13 cellular contexts compared by ENCODE assay signal in the genomic region with DNA sequence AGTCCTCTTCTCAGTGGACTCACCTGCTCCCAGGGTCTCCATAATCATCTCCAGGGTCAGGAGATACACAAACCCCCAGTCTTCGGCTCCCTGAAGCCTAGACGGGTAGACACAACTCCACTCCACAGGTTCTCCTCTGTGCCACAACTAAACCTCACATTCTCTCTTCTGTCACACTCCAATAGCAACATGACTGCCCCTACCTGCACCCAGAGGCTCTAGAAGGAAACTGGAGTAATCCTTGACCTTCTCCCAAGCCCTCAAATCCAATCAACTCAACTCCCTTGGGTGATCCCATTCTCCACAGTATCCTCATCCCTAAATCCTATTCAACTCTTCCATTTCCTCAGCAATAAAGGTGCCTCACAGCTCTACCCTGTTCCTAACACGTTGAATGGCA. TPM values are rescaled to one million over a fixed set of nuclear protein-coding genes. Genes with fewer than 3 reads are reported as not detected.
DNase-seq lines count a peak whose midpoint lies in the region; ATAC-seq and TF ChIP-seq lines count a peak whose summit lies in the region.
"Had no signal": no experiment of that assay in that cellular context is flagged by ENCODE, and none has a peak within 500 bp of the region (broad histone marks: within the 10 kb centered on the region; RNA-seq: fewer than 3 reads in every experiment).

No MANE protein-coding gene starts in this region.

- no TSS peak for BruUV-seq in PC-9 (replicated peaks; lab: Mats Ljungman, UMichigan)

- no peaks in the 10 kb centered on the region for H3K9me3 Mint-ChIP-seq in activated T-cell treated with anti-CD3 and anti-CD28 coated beads, Interleukin-2, amount 50 U/mL, for 24 hours
- H3K9me3 Mint-ChIP-seq in activated T-cell treated with anti-CD3 and anti-CD28 coated beads, Interleukin-2, amount 50 U/mL, for 4 hours = no peaks in the 10 kb centered on the region
- peaks cover 0 to 3% (median 0%) of the 10 kb centered on the region in 5 experiments for H3K9me3 Mint-ChIP-seq in brain

- H4K8ac ChIP-seq in neuronal stem cell (ENCODE audit: low read depth, low read length) = no peak overlapping the region

- no peaks in the 10 kb centered on the region for H3K27me3 ChIP-seq in PC-9 (ENCODE audit: insufficient read depth, low read depth)
- H3K27me3 ChIP-seq in neuronal stem cell (ENCODE audit: control insufficient read depth in 3 of 3, insufficient read depth in 3 of 3, low read depth in 1 of 3, low read length in 3 of 3) = no peaks in the 10 kb centered on the region
- H3K27me3 ChIP-seq: tibial nerve had no signal

- H3K27ac Mint-ChIP-seq in activated T-cell treated with anti-CD3 and anti-CD28 coated beads, Interleukin-2, amount 50 U/mL, for 24 hours = peak overlapping the region; percentile 97
- H3K27ac Mint-ChIP-seq in brain = peak overlapping the region in 4 of 5 experiments; percentile 17 to 33 (median 24)

- H4K91ac ChIP-seq in neuronal stem cell (ENCODE audit: low read depth, low read length, poor library complexity) = no peak overlapping the region

- TF ChIP-seq CTCF in PC-9 (conservative IDR thresholded peaks at IDR 0.05) (no peak), brain (conservative IDR thresholded peaks at IDR 0.05) (no peak)

- H3K27ac ChIP-seq in PC-9 (peak overlapping the region; percentile 14; the same call in 1 of the 2 replicates), neuronal stem cell (replicated peaks; ENCODE audit: low read length) (no peak overlapping the region)
- H3K27ac ChIP-seq: epithelial cell of prostate, tibial nerve had no signal

- peaks cover 10% of the 10 kb centered on the region for H3K79me1 ChIP-seq in neuronal stem cell (ENCODE audit: low read depth, low read length)

- H2AFZ ChIP-seq in PC-9 (no peak overlapping the region), neuronal stem cell (ENCODE audit: low read length) (no peak overlapping the region)

- H3K4me1 Mint-ChIP-seq in activated T-cell treated with anti-CD3 and anti-CD28 coated beads, Interleukin-2, amount 50 U/mL, for 24 hours (ENCODE audit: low read depth) = peaks cover 69% of the 10 kb centered on the region
- H3K4me1 Mint-ChIP-seq in activated T-cell treated with anti-CD3 and anti-CD28 coated beads, Interleukin-2, amount 50 U/mL, for 4 hours (ENCODE audit: low read depth) = peaks cover 73% of the 10 kb centered on the region
- H3K4me1 Mint-ChIP-seq in brain = peaks cover 57% of the 10 kb centered on the region

- no CpG with 5 or more reads among the region's 3 CpGs for WGBS in neuronal stem cell (ENCODE audit: extremely low coverage in 2 of 2, insufficient read length in 2 of 2, insufficient replicate concordance in 1 of 2), 2 donors

- H3F3A ChIP-seq in PC-9 (ENCODE audit: insufficient read depth, low read depth) = peaks cover 93% of the 10 kb centered on the region

- ATAC-seq in activated T-cell treated with anti-CD3 and anti-CD28 coated beads, Interleukin-2, amount 50 U/mL, for 4 hours = no peak
- ATAC-seq in sciatic nerve = no peak
- ATAC-seq in GM18511 (IDR thresholded peaks at IDR 0.05; ENCODE audit: unreplicated experiment) = no peak

- no peak overlapping the region for H3K4me3 ChIP-seq in PC-9
- no peak overlapping the region for H3K4me3 ChIP-seq in neuronal stem cell (ENCODE audit: low read length in 2 of 2)
- H3K4me3 ChIP-seq: tibial nerve had no signal

- no peaks in the 10 kb centered on the region for H3K27me3 Mint-ChIP-seq in activated T-cell treated with anti-CD3 and anti-CD28 coated beads, Interleukin-2, amount 50 U/mL, for 24 hours
- no peaks in the 10 kb centered on the region for H3K27me3 Mint-ChIP-seq in activated T-cell treated with anti-CD3 and anti-CD28 coated beads, Interleukin-2, amount 50 U/mL, for 4 hours (ENCODE audit: low read depth)
- H3K27me3 Mint-ChIP-seq in brain = peaks cover 4% of the 10 kb centered on the region

- no peak overlapping the region for H2BK120ac ChIP-seq in neuronal stem cell (ENCODE audit: low read depth, low read length)

- peaks cover 95% of the 10 kb centered on the region for H3K79me2 ChIP-seq in PC-9 (ENCODE audit: low read depth)

- H3K4me1 ChIP-seq in PC-9 (replicated peaks; ENCODE audit: insufficient read depth) = peaks cover 21% of the 10 kb centered on the region
- H3K4me1 ChIP-seq in neuronal stem cell (ENCODE audit: control insufficient read depth in 2 of 2, insufficient read depth in 1 of 2, low read depth in 1 of 2, low read length in 2 of 2) = peaks cover 6 to 8% of the 10 kb centered on the region in 2 donors

- intact Hi-C loops in PC-9 (cut with micrococcal nuclease; ENCODE audit: unreplicated experiment) (no loop called here), sciatic nerve (cut with DNase I) (no loop called here)

- POLR2A ChIA-PET in PC-9 (lab: Charles Lee; ENCODE audit: unreplicated experiment) = no interaction called here

- peaks cover 88% of the 10 kb centered on the region for H4K20me1 ChIP-seq in PC-9 (ENCODE audit: insufficient read depth)

- no peak overlapping the region for H3K18ac ChIP-seq in neuronal stem cell (ENCODE audit: low read length)

- CTCF ChIA-PET in PC-9 (lab: Charles Lee) = no interaction called here

- no peak overlapping the region for H2AK5ac ChIP-seq in neuronal stem cell (ENCODE audit: low read depth, low read length)

- H3K4ac ChIP-seq in neuronal stem cell (ENCODE audit: low read length) = no peak overlapping the region

- no peak overlapping the region for H3K14ac ChIP-seq in neuronal stem cell (ENCODE audit: low read length)

- H2BK12ac ChIP-seq in neuronal stem cell (ENCODE audit: low read length) = no peak overlapping the region

- no peak overlapping the region for H3K9ac ChIP-seq in neuronal stem cell (ENCODE audit: low read depth, low read length, poor library complexity)

- no peaks in the 10 kb centered on the region for H3K9me2 ChIP-seq in PC-9 (ENCODE audit: insufficient read depth)

- H3K23ac ChIP-seq in neuronal stem cell (ENCODE audit: low read depth, low read length, poor library complexity) = no peak overlapping the region

- H3K36me3 ChIP-seq in PC-9 (ENCODE audit: low read depth) = peaks cover 80% of the 10 kb centered on the region
- H3K36me3 ChIP-seq in neuronal stem cell (replicated peaks in 1 of 2; ENCODE audit: control insufficient read depth in 2 of 2, insufficient read depth in 2 of 2, low read length in 2 of 2) = peaks cover 27 to 86% of the 10 kb centered on the region in 2 donors

- H3K36me3 Mint-ChIP-seq in activated T-cell treated with anti-CD3 and anti-CD28 coated beads, Interleukin-2, amount 50 U/mL, for 24 hours (ENCODE audit: low read depth) = peaks cover 95% of the 10 kb centered on the region
- peaks cover 58% of the 10 kb centered on the region for H3K36me3 Mint-ChIP-seq in activated T-cell treated with anti-CD3 and anti-CD28 coated beads, Interleukin-2, amount 50 U/mL, for 4 hours (ENCODE audit: insufficient read depth)
- peaks cover 56% of the 10 kb centered on the region for H3K36me3 Mint-ChIP-seq in brain

- H3K4me3 Mint-ChIP-seq in activated T-cell treated with anti-CD3 and anti-CD28 coated beads, Interleukin-2, amount 50 U/mL, for 24 hours = peak overlapping the region; percentile 2
- H3K4me3 Mint-ChIP-seq in activated T-cell treated with anti-CD3 and anti-CD28 coated beads, Interleukin-2, amount 50 U/mL, for 4 hours = no peak overlapping the region
- H3K4me3 Mint-ChIP-seq in brain = no peak overlapping the region

- H2BK15ac ChIP-seq in neuronal stem cell (ENCODE audit: low read length) = no peak overlapping the region

- H2BK5ac ChIP-seq in neuronal stem cell (ENCODE audit: low read length) = no peak overlapping the region

- H3K4me2 ChIP-seq in PC-9 (no peak overlapping the region), neuronal stem cell (ENCODE audit: insufficient read depth, low read length, poor library complexity, severe bottlenecking) (no peak overlapping the region)

- DNase-seq in activated T-cell treated with anti-CD3 and anti-CD28 coated beads, Interleukin-2, amount 50 U/mL, for 24 hours = no peak
- DNase-seq in activated T-cell treated with anti-CD3 and anti-CD28 coated beads, Interleukin-2, amount 50 U/mL, for 4 hours = no peak
- DNase-seq in PC-9 (no peak), sciatic nerve (ENCODE audit: low spot score) (peak; percentile 8), neuronal stem cell (ENCODE audit: low spot score) (no peak), NCI-H1930 (lab: John Stamatoyannopoulos, UW) (no peak)
- DNase-seq: DMS53, NCI-H526, SIG-M5 had no signal

- no peaks in the 10 kb centered on the region for H3K9me3 ChIP-seq in PC-9 (ENCODE audit: insufficient read depth, low read depth)
- H3K9me3 ChIP-seq in neuronal stem cell (replicated peaks in 1 of 2; ENCODE audit: control insufficient read depth in 2 of 2, insufficient read depth in 1 of 2, low read depth in 1 of 2, low read length in 2 of 2) = no peaks in the 10 kb centered on the region
- H3K9me3 ChIP-seq: tibial nerve had no signal

RNA-seq across cellular contexts. Expression of gene HNRNPF, which starts 16.2 kb away (rescaled TPM):
- total RNA-seq in activated T-cell treated with anti-CD3 and anti-CD28 coated beads, Interleukin-2, amount 50 U/mL, for 4 hours = 100 to 1,000 TPM; 531 to 572 (median 556) TPM
- 267 and 337 TPM in 2 replicates for total RNA-seq in PC-9 (2021)
- 227 TPM for polyA plus RNA-seq in brain (ENCODE audit: insufficient read depth, low read depth, low replicate concordance)
- total RNA-seq in sciatic nerve = 130 TPM
- polyA plus RNA-seq in neuronal stem cell (2013, experiment 1 of 2) = 114 TPM
- polyA plus RNA-seq in neuronal stem cell (2013, experiment 2 of 2) = 114 TPM

RNA-seq across cellular contexts. Expression of gene FXYD4, which starts 21.3 kb away (rescaled TPM):
- not detected for total RNA-seq in activated T-cell treated with anti-CD3 and anti-CD28 coated beads, Interleukin-2, amount 50 U/mL, for 4 hours
- total RNA-seq in PC-9 (2021) (not detected in 2 replicates), sciatic nerve (not detected)
- polyA plus RNA-seq in brain (ENCODE audit: insufficient read depth, low read depth, low replicate concordance) = 3.4 TPM
- not detected for polyA plus RNA-seq in neuronal stem cell (2013, experiment 1 of 2)
- not detected for polyA plus RNA-seq in neuronal stem cell (2013, experiment 2 of 2)
- total RNA-seq: tibial nerve had no signal

RNA-seq across cellular contexts. Expression of gene ZNF487, which starts 44.2 kb away (rescaled TPM):
- total RNA-seq in activated T-cell treated with anti-CD3 and anti-CD28 coated beads, Interleukin-2, amount 50 U/mL, for 4 hours = 1 to 10 TPM; 1.3 to 3.8 (median 1.6) TPM
- 11.8 and 14.5 TPM in 2 replicates for total RNA-seq in PC-9 (2021)
- 7.7 TPM for polyA plus RNA-seq in brain (ENCODE audit: insufficient read depth, low read depth, low replicate concordance)
- 14.3 TPM for total RNA-seq in sciatic nerve
- 3.7 TPM for polyA plus RNA-seq in neuronal stem cell (2013, experiment 1 of 2)
- polyA plus RNA-seq in neuronal stem cell (2013, experiment 2 of 2) = 3.3 TPM
